In the genomic region with DNA sequence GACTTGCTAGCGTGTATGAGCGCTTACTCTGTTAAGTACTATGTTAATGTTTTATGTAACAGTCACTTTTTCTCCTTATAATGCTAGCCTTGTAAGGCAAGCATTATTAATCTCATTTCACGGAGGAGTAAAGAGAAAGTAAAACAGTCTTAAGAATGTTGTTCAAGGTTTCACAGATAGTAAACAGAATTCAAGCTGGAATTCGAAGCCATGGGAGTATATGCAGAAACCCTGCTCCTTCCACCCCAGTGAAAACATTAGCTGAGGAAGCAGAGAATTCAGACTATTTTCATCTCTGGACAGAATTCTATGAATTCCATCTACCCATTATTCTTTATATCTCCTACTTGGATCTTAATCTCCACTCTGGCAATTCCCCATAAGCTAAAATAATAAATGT, we compare ENCODE assay signal across 22 cellular contexts.
"Had no signal": no experiment of that assay in that cellular context is flagged by ENCODE, and none has a peak within 500 bp of the region (broad histone marks: within the 10 kb centered on the region; RNA-seq: fewer than 3 reads in every experiment).

No MANE protein-coding gene starts in this region.

- H3K36me3 ChIP-seq: gastrocnemius medialis, lower lobe of right lung, pancreas, right lobe of liver, thyroid gland, vagina had no signal

- H3K27ac Mint-ChIP-seq: natural killer cell; stimulated activated naive B cell treated with anti-CD40 and anti-IgM and Interleukin-4, amounts not matched to agents 10 μg/mL and 1 μg/mL and 100 μg/mL, for 72 hours; stimulated activated naive CD8-positive, alpha-beta T cell treated with anti-CD3 and anti-CD28 coated beads, Interleukin-15, amount 100 ng/mL, for 72 hours had no signal

- H3K4me3 ChIP-seq: dorsolateral prefrontal cortex, gastrocnemius medialis, lower lobe of right lung, pancreas, right lobe of liver, thyroid gland, vagina had no signal

- H3K4me3 Mint-ChIP-seq: natural killer cell; stimulated activated naive B cell treated with anti-CD40 and anti-IgM and Interleukin-4, amounts not matched to agents 10 μg/mL and 1 μg/mL and 100 μg/mL, for 72 hours; stimulated activated naive CD8-positive, alpha-beta T cell treated with anti-CD3 and anti-CD28 coated beads, Interleukin-15, amount 100 ng/mL, for 72 hours had no signal

- H3K27me3 ChIP-seq: dorsolateral prefrontal cortex, gastrocnemius medialis, pancreas, right lobe of liver, thyroid gland, vagina had no signal

- DNase-seq: dorsolateral prefrontal cortex; effector CD4-positive, alpha-beta T cell; foreskin fibroblast; gastrocnemius medialis; head of caudate nucleus; left ventricle myocardium superior; lower lobe of right lung; natural killer cell; occipital lobe; pancreas; retina; right lobe of liver; small intestine; stimulated activated CD4-positive, alpha-beta T cell treated with anti-CD3 and anti-CD28 coated beads, Interleukin-15, amount 100 ng/mL, for 24 hours; stimulated activated CD4-positive, alpha-beta T cell treated with anti-CD3 and anti-CD28 coated beads, Interleukin-2, amount 100 ng/mL, for 48 hours; stimulated activated naive B cell treated with anti-CD40 and anti-IgM and Interleukin-4, amounts not matched to agents 10 μg/mL and 1 μg/mL and 100 μg/mL, for 72 hours; stimulated activated naive CD8-positive, alpha-beta T cell treated with anti-CD3 and anti-CD28 coated beads, Interleukin-15, amount 100 ng/mL, for 72 hours; thyroid gland; trophoblast cell had no signal

- H3K27me3 Mint-ChIP-seq: stimulated activated naive B cell treated with anti-CD40 and anti-IgM and Interleukin-4, amounts not matched to agents 10 μg/mL and 1 μg/mL and 100 μg/mL, for 72 hours; stimulated activated naive CD8-positive, alpha-beta T cell treated with anti-CD3 and anti-CD28 coated beads, Interleukin-15, amount 100 ng/mL, for 72 hours had no signal

- H3K9me3 Mint-ChIP-seq: stimulated activated naive B cell treated with anti-CD40 and anti-IgM and Interleukin-4, amounts not matched to agents 10 μg/mL and 1 μg/mL and 100 μg/mL, for 72 hours had no signal

- H3K4me1 ChIP-seq: gastrocnemius medialis, lower lobe of right lung, pancreas, right lobe of liver, thyroid gland, vagina had no signal

- H3K36me3 Mint-ChIP-seq: natural killer cell; stimulated activated naive B cell treated with anti-CD40 and anti-IgM and Interleukin-4, amounts not matched to agents 10 μg/mL and 1 μg/mL and 100 μg/mL, for 72 hours had no signal

- H3K4me1 Mint-ChIP-seq: natural killer cell; stimulated activated naive B cell treated with anti-CD40 and anti-IgM and Interleukin-4, amounts not matched to agents 10 μg/mL and 1 μg/mL and 100 μg/mL, for 72 hours; stimulated activated naive CD8-positive, alpha-beta T cell treated with anti-CD3 and anti-CD28 coated beads, Interleukin-15, amount 100 ng/mL, for 72 hours had no signal

- H3K27ac ChIP-seq: dorsolateral prefrontal cortex, epithelial cell of prostate, gastrocnemius medialis, lower lobe of right lung, pancreas, right lobe of liver, thyroid gland, vagina had no signal

- ATAC-seq: esophagus mucosa; gastrocnemius medialis; left ventricle myocardium superior; lower lobe of right lung; natural killer cell; pancreas; right lobe of liver; stimulated activated naive B cell treated with anti-CD40 and anti-IgM and Interleukin-4, amounts not matched to agents 10 μg/mL and 1 μg/mL and 100 μg/mL, for 72 hours; stimulated activated naive CD8-positive, alpha-beta T cell treated with anti-CD3 and anti-CD28 coated beads, Interleukin-15, amount 100 ng/mL, for 72 hours had no signal

- H3K9me3 ChIP-seq: gastrocnemius medialis, lower lobe of right lung, pancreas, right lobe of liver, thyroid gland, vagina had no signal
